In the genomic region with DNA sequence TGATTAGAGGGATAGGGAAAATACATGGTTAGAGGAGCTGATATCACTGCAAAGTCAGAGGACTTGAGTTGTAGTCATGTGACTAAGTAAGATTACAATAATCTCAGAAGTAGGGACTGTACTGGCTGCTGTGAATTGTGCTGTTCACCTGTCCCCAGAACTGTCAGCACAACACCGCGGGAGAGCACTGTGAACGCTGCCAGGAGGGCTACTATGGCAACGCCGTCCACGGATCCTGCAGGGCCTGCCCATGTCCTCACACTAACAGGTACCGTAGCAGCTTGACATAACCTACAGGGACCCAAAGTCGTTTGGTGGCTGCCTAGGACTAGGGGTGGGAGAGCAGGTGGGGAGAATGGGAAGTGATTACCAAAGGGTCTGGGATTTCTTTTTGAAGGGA, we compare ENCODE assay signal across 17 cellular contexts.
DNase-seq lines count a peak whose midpoint lies in the region; ATAC-seq, FAIRE-seq and TF ChIP-seq lines count a peak whose summit lies in the region.
"Had no signal": no experiment of that assay in that cellular context is flagged by ENCODE, and none has a peak within 500 bp of the region (broad histone marks: within the 10 kb centered on the region; RNA-seq: fewer than 3 reads in every experiment).

No MANE protein-coding gene starts in this region.

- no peak for TF ChIP-seq EP300 in suprapubic skin (IDR thresholded peaks at IDR 0.05)

- no peaks in the 10 kb centered on the region for H3K9me3 ChIP-seq in suprapubic skin

- H3K36me3 ChIP-seq in bronchial epithelial cell (ENCODE audit: control insufficient read depth, insufficient read depth, low read length) (peaks cover 10% of the 10 kb centered on the region), suprapubic skin (peaks cover 9% of the 10 kb centered on the region)
- H3K36me3 ChIP-seq: cardiac muscle cell had no signal

- TF ChIP-seq CTCF in bronchial epithelial cell (IDR thresholded peaks at IDR 0.05; ENCODE audit: insufficient read depth, low read length, severe bottlenecking) (no peak), suprapubic skin (IDR thresholded peaks at IDR 0.05) (no peak)

- 77% methylated on average over 8 of the region's 8 CpGs for WGBS in suprapubic skin

- peaks cover 8% of the 10 kb centered on the region for H3K27me3 Mint-ChIP-seq in stimulated activated naive CD8-positive, alpha-beta T cell treated with anti-CD3 and anti-CD28 coated beads, Interleukin-15, amount 100 ng/mL, for 72 hours

- H3K27ac ChIP-seq in suprapubic skin = peak overlapping the region; percentile 91
- H3K27ac ChIP-seq: cardiac muscle cell had no signal

- no peak for FAIRE-seq in bronchial epithelial cell (lab: Jason Lieb, UNC)
- FAIRE-seq: GM19239, urothelium cell line had no signal

- ATAC-seq in stimulated activated naive CD8-positive, alpha-beta T cell treated with anti-CD3 and anti-CD28 coated beads, Interleukin-15, amount 100 ng/mL, for 72 hours = no peak
- ATAC-seq: stimulated activated memory B cell treated with anti-CD40 and anti-IgM and Interleukin-4, amounts not matched to agents 10 μg/mL and 1 μg/mL and 100 μg/mL, for 72 hours had no signal

- H3K4me3 ChIP-seq in bronchial epithelial cell (ENCODE audit: low read depth, low read length) (no peak overlapping the region), suprapubic skin (no peak overlapping the region)
- H3K4me3 ChIP-seq: cardiac muscle cell had no signal

- peak overlapping the region in 1 of 2 donors; percentile 35 for H3K27ac Mint-ChIP-seq in stimulated activated naive CD8-positive, alpha-beta T cell treated with anti-CD3 and anti-CD28 coated beads, Interleukin-15, amount 100 ng/mL, for 72 hours
- H3K27ac Mint-ChIP-seq: activated B cell treated with CpG ODN at 0.5 μM for 24 hours; memory B cell; stimulated activated memory B cell treated with anti-CD40 and anti-IgM and Interleukin-4, amounts not matched to agents 10 μg/mL and 1 μg/mL and 100 μg/mL, for 72 hours had no signal

- peaks cover 59% of the 10 kb centered on the region for H3K4me1 ChIP-seq in suprapubic skin

- H3K4me3 Mint-ChIP-seq in stimulated activated naive CD8-positive, alpha-beta T cell treated with anti-CD3 and anti-CD28 coated beads, Interleukin-15, amount 100 ng/mL, for 72 hours = no peak overlapping the region
- H3K4me3 Mint-ChIP-seq: activated B cell treated with CpG ODN at 0.5 μM for 24 hours; memory B cell; stimulated activated memory B cell treated with anti-CD40 and anti-IgM and Interleukin-4, amounts not matched to agents 10 μg/mL and 1 μg/mL and 100 μg/mL, for 72 hours had no signal

- DNase-seq in NCI-H2171 treated with DMSO at 0.1 percent for 48 hours (lab: John Stamatoyannopoulos, UW) = peak; percentile 48
- DNase-seq in NCI-H2171 (lab: John Stamatoyannopoulos, UW) = no peak
- peak; percentile 29 for DNase-seq in NCI-H510A (lab: John Stamatoyannopoulos, UW)
- peak; percentile 37 for DNase-seq in bronchial epithelial cell (ENCODE audit: low read depth)
- DNase-seq in suprapubic skin (ENCODE audit: low spot score in 2 of 2) = no peak
- DNase-seq in NCI-H524 (lab: John Stamatoyannopoulos, UW) = no peak
- no peak for DNase-seq in glomerular visceral epithelial cell (ENCODE audit: extremely low spot score)
- no peak for DNase-seq in stimulated activated naive CD8-positive, alpha-beta T cell treated with anti-CD3 and anti-CD28 coated beads, Interleukin-15, amount 100 ng/mL, for 72 hours
- DNase-seq: activated B cell treated with CpG ODN at 0.5 μM for 24 hours, activated gamma-delta T cell treated with Interleukin-2 at 50 U/mL for 16 hours, foreskin melanocyte, SW 1271 had no signal

- H3K4me1 Mint-ChIP-seq in stimulated activated naive CD8-positive, alpha-beta T cell treated with anti-CD3 and anti-CD28 coated beads, Interleukin-15, amount 100 ng/mL, for 72 hours = peaks cover 34% of the 10 kb centered on the region

- no peaks in the 10 kb centered on the region for H3K27me3 ChIP-seq in bronchial epithelial cell (ENCODE audit: control insufficient read depth, insufficient read depth, low read length)
- no peaks in the 10 kb centered on the region for H3K27me3 ChIP-seq in suprapubic skin
- H3K27me3 ChIP-seq: cardiac muscle cell had no signal

- TF ChIP-seq POLR2A in suprapubic skin (IDR thresholded peaks at IDR 0.05) = no peak

- H3K9me3 Mint-ChIP-seq in stimulated activated naive CD8-positive, alpha-beta T cell treated with anti-CD3 and anti-CD28 coated beads, Interleukin-15, amount 100 ng/mL, for 72 hours = no peaks in the 10 kb centered on the region
- H3K9me3 Mint-ChIP-seq: activated B cell treated with CpG ODN at 0.5 μM for 24 hours; memory B cell; stimulated activated memory B cell treated with anti-CD40 and anti-IgM and Interleukin-4, amounts not matched to agents 10 μg/mL and 1 μg/mL and 100 μg/mL, for 72 hours had no signal

Comparison
In these comparisons a context has a peak if more than half of its experiments do, and no peak if none do; other contexts are left out.
1. DNase-seq: peak in NCI-H2171 treated with DMSO at 0.1 percent for 48 hours (single experiment), NCI-H510A (single experiment) and bronchial epithelial cell (single experiment); none in NCI-H2171 (single experiment), suprapubic skin (0 of 2), NCI-H524 (0 of 2), glomerular visceral epithelial cell (single experiment) and stimulated activated naive CD8-positive, alpha-beta T cell treated with anti-CD3 and anti-CD28 coated beads, Interleukin-15, amount 100 ng/mL, for 72 hours (0 of 2).